ENCODE assay signal across 1 cellular context in genomic region chr12:59595557-59596231, GRCh38.
TF ChIP-seq lines count a peak whose summit lies in the region.

TSS of gene SLC16A7 (plus strand) at chr12:59596029. CDS start at chr12:59704802, 108,773 bp downstream.

TF ChIP-seq in IMR-90, 13 proteins besides CTCF, POLR2A, EP300 and RAD21:
- peak; percentile 93 for TF ChIP-seq MAZ (IDR thresholded peaks at IDR 0.05; ENCODE audit: borderline replicate concordance, low read depth, low read length)
- TF ChIP-seq CHD1 (IDR thresholded peaks at IDR 0.05; ENCODE audit: low read depth, low read length), result no peak
